In genomic region chr15:27545494-27546255, GRCh38 we compare ENCODE assay signal across 16 cellular contexts.
DNase-seq lines count a peak whose midpoint lies in the region; TF ChIP-seq lines count a peak whose summit lies in the region.
"Had no signal": no experiment of that assay in that cellular context is flagged by ENCODE, and none has a peak within 500 bp of the region (broad histone marks: within the 10 kb centered on the region; RNA-seq: fewer than 3 reads in every experiment).

No MANE protein-coding gene starts in this region.

- peaks cover 4% of the 10 kb centered on the region for H3K9me3 ChIP-seq in trophoblast cell (ENCODE audit: insufficient read depth, low read depth, low read length)

- H4K8ac ChIP-seq in trophoblast cell (ENCODE audit: low read depth, low read length): no peak overlapping the region

- no peak overlapping the region for H3K23ac ChIP-seq in trophoblast cell (ENCODE audit: low read length)

- H2AK5ac ChIP-seq in trophoblast cell (ENCODE audit: low read length): no peak overlapping the region

- WGBS in trophoblast cell (ENCODE audit: extremely low coverage, insufficient coverage, insufficient read length): no CpG with 5 or more reads among the region's 8 CpGs

- no peak overlapping the region for H4K91ac ChIP-seq in trophoblast cell (ENCODE audit: low read depth, low read length)

- no peak overlapping the region for H2BK120ac ChIP-seq in trophoblast cell (ENCODE audit: insufficient read depth, low read length, poor library complexity)

- intact Hi-C loops in dorsolateral prefrontal cortex (cut with DNase I): no loop called here

- H3K4ac ChIP-seq in trophoblast cell (ENCODE audit: low read depth, low read length): no peak overlapping the region

- H2AFZ ChIP-seq in trophoblast cell (ENCODE audit: insufficient read depth, low read length, poor library complexity): no peak overlapping the region

- H3K9ac ChIP-seq in trophoblast cell (ENCODE audit: low read length): no peak overlapping the region

- no peaks in the 10 kb centered on the region for H3K36me3 ChIP-seq in trophoblast cell (ENCODE audit: control insufficient read depth in 1 of 2, insufficient read depth in 2 of 2, low read length in 2 of 2)
- H3K36me3 ChIP-seq: stomach, tibial nerve had no signal

- no peak overlapping the region for H3K14ac ChIP-seq in trophoblast cell (ENCODE audit: low read length)

- H2BK12ac ChIP-seq in trophoblast cell (ENCODE audit: low read length): no peak overlapping the region

- peak; percentile 88 for DNase-seq in DMS53 (lab: John Stamatoyannopoulos, UW)
- peak; percentile 14 for DNase-seq in NCI-H1092 (lab: John Stamatoyannopoulos, UW)
- peak; percentile 85 for DNase-seq in NCI-H748 (lab: John Stamatoyannopoulos, UW; ENCODE audit: unreplicated experiment)
- peak; percentile 16 for DNase-seq in epithelial cell of proximal tubule (ENCODE audit: low read depth)
- DNase-seq in activated CD8-positive, alpha-beta memory T cell treated with anti-CD3 and anti-CD28 coated beads for 24 hours: no peak
- DNase-seq in dorsolateral prefrontal cortex: no peak
- no peak for DNase-seq in trophoblast cell
- no peak for DNase-seq in dedifferentiated amniotic fluid mesenchymal stem cell (ENCODE audit: extremely low spot score)
- DNase-seq: activated CD4-positive, alpha-beta memory T cell treated with anti-CD3 and anti-CD28 coated beads for 36 hours; activated effector memory CD4-positive, alpha-beta T cell treated with anti-CD3 and anti-CD28 coated beads, Interleukin-2, amount 50 U/mL, for 16 hours; CD8-positive, alpha-beta T cell; NCI-H1436; NCI-H446; stomach had no signal

- no peaks in the 10 kb centered on the region for H3K4me1 ChIP-seq in trophoblast cell (ENCODE audit: control insufficient read depth in 1 of 2, insufficient read depth in 2 of 2, low read length in 2 of 2)
- H3K4me1 ChIP-seq: stomach had no signal

- no peak overlapping the region for H3K4me2 ChIP-seq in trophoblast cell (ENCODE audit: low read length)

- no peaks in the 10 kb centered on the region for H3K79me2 ChIP-seq in trophoblast cell (ENCODE audit: control insufficient read depth, insufficient read depth, low read length, poor library complexity)

- no peak overlapping the region for H4K12ac ChIP-seq in trophoblast cell (ENCODE audit: low read depth, low read length)

- H3K18ac ChIP-seq in trophoblast cell (ENCODE audit: low read length): no peak overlapping the region

- TF ChIP-seq CTCF in epithelial cell of proximal tubule (conservative IDR thresholded peaks at IDR 0.05; ENCODE audit: low read depth, low read length): no peak
- TF ChIP-seq CTCF in dorsolateral prefrontal cortex (IDR thresholded peaks at IDR 0.05 in 54 of 56, conservative IDR thresholded peaks at IDR 0.05 in 2 of 56; ENCODE audit: low read depth in 1 of 56, partially characterized antibody in 56 of 56): no peak

- H3K27ac ChIP-seq in dorsolateral prefrontal cortex: no peak overlapping the region
- no peak overlapping the region for H3K27ac ChIP-seq in trophoblast cell (ENCODE audit: low read depth, low read length)
- H3K27ac ChIP-seq: RWPE1, stomach, tibial nerve had no signal

- no peak overlapping the region for H2BK5ac ChIP-seq in trophoblast cell (ENCODE audit: low read depth, low read length, poor library complexity)

- no peaks in the 10 kb centered on the region for H3K79me1 ChIP-seq in trophoblast cell (ENCODE audit: low read length)

- H3K4me3 ChIP-seq in epithelial cell of proximal tubule (ENCODE audit: low read depth, low read length): no peak overlapping the region
- H3K4me3 ChIP-seq in dorsolateral prefrontal cortex: no peak overlapping the region
- no peak overlapping the region for H3K4me3 ChIP-seq in trophoblast cell (ENCODE audit: low read depth, low read length)
- H3K4me3 ChIP-seq: stomach, tibial nerve had no signal

- H3K27me3 ChIP-seq in dorsolateral prefrontal cortex (no peaks in the 10 kb centered on the region), trophoblast cell (ENCODE audit: insufficient read depth, low read length) (no peaks in the 10 kb centered on the region)
- H3K27me3 ChIP-seq: stomach, tibial nerve had no signal

Comparison
In these comparisons a context has a peak if more than half of its experiments do, and no peak if none do; other contexts are left out.
1. DNase-seq: peak in DMS53 (single experiment), NCI-H1092 (single experiment), NCI-H748 (single experiment) and epithelial cell of proximal tubule (single experiment); none in activated CD8-positive, alpha-beta memory T cell treated with anti-CD3 and anti-CD28 coated beads for 24 hours (single experiment), dorsolateral prefrontal cortex (0 of 10), trophoblast cell (0 of 2) and dedifferentiated amniotic fluid mesenchymal stem cell (single experiment).